ENCODE assay signal across 1 cellular context in the genomic region with DNA sequence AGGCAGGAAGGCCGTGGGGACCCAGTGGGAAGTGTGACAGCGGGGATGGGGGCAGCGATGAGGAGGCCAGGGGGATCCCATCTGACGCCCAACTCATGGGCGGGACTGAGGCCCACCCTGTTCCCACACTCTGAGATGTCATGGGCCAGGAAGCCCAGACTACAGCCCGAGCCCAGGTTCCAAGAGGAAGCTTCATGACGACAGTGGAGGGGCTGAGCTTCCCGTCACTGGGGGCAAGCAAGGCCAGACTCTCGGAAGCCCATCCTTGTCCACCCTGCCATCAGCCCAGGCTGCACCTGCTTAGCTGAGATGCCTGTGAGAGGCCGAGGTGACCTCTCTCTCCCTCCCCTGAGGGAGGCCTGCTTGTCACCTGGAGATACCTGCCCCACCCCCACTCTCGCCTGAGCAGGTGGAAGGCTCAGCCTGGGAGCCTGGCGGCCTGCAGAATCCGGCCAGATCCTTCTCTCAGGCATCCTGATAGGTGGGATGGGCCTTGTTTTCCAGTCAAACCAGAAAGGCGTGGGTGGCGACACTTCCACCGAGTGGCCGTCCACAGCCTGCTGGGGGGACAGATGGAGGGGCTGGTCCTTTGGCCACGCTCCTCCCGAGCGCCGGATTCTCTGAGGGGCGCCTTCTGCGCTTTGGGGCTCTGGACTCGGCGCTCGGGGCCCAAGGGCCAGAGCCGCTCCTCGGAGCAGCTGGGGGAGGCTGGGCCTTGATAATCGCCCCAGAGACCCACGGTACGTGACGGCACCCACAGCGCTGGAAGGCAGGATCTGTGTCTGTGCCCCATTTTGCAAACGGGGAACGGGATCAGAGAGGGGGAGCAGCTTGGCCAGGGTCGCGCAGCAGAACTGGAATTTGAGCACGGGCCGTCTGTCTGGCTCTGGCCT.
TF ChIP-seq lines count a peak whose summit lies in the region.

No MANE protein-coding gene starts in this region.

TF ChIP-seq in IMR-90, 13 proteins besides CTCF, POLR2A, EP300 and RAD21:
- TF ChIP-seq CHD1 (IDR thresholded peaks at IDR 0.05; ENCODE audit: low read depth, low read length) (no peak), NFE2L2 (IDR thresholded peaks at IDR 0.05; ENCODE audit: low read depth, low read length) (no peak), RFX5 (IDR thresholded peaks at IDR 0.05; ENCODE audit: low read depth, low read length) (no peak), RCOR1 (IDR thresholded peaks at IDR 0.05; ENCODE audit: insufficient replicate concordance, low read length) (no peak), SMC3 (IDR thresholded peaks at IDR 0.05; ENCODE audit: low read depth, low read length) (no peak)
